Comparison of ENCODE assay signal across 21 cellular contexts in genomic region chr11:10619281-10619680, GRCh38. TPM values are rescaled to one million over a fixed set of nuclear protein-coding genes. Genes with fewer than 3 reads are reported as not detected.
DNase-seq lines count a peak whose midpoint lies in the region; ATAC-seq and TF ChIP-seq lines count a peak whose summit lies in the region.
"Had no signal": no experiment of that assay in that cellular context is flagged by ENCODE, and none has a peak within 500 bp of the region (broad histone marks: within the 10 kb centered on the region; RNA-seq: fewer than 3 reads in every experiment).

No MANE protein-coding gene starts in this region.

- DNase-seq in EH (ENCODE audit: low read depth), result peak; percentile 74
- no peak for DNase-seq in coronary artery (ENCODE audit: low spot score)
- no peak for DNase-seq in thoracic aorta (ENCODE audit: low spot score)
- DNase-seq in OCI-M1 (lab: John Stamatoyannopoulos, UW), result no peak
- no peak for DNase-seq in NCI-H446 (lab: John Stamatoyannopoulos, UW)
- DNase-seq in endodermal cell, result no peak
- DNase-seq in MG63, result no peak
- DNase-seq: CD8-positive, alpha-beta T cell; DMS53; NCI-H1105 treated with DMSO at 0.1 percent for 48 hours; NCI-H1694 treated with DMSO at 0.1 percent for 48 hours; NCI-H2107; NCI-H510A treated with DMSO at 0.1 percent for 48 hours; NCI-H774; SHP77 treated with DMSO at 0.1 percent for 48 hours had no signal

- H3K4me1 Mint-ChIP-seq in endodermal cell, result peaks cover 5% of the 10 kb centered on the region

- H3K4me3 Mint-ChIP-seq in endodermal cell, result no peak overlapping the region
- H3K4me3 Mint-ChIP-seq: CD8-positive, alpha-beta T cell had no signal

- H3K9me3 Mint-ChIP-seq in endodermal cell, result peaks cover 7% of the 10 kb centered on the region
- H3K9me3 Mint-ChIP-seq: CD8-positive, alpha-beta T cell had no signal

- peak; percentile 17 for ATAC-seq in thoracic aorta (ENCODE audit: insufficient number of reproducible peaks, low FRiP score, low read depth)
- ATAC-seq: CD8-positive, alpha-beta T cell; K562 had no signal

- H3K4me3 ChIP-seq in coronary artery (no peak overlapping the region), muscle layer of duodenum (ENCODE audit: low read depth in 1 of 2, low read length in 2 of 2) (no peak overlapping the region), thoracic aorta (no peak overlapping the region), endodermal cell (ENCODE audit: low read length) (no peak overlapping the region), MG63 (no peak overlapping the region)
- H3K4me3 ChIP-seq: BLaER1, K562 had no signal

- no peak overlapping the region for H3K9ac ChIP-seq in endodermal cell (ENCODE audit: extremely low read depth, low read length, poor library complexity, severe bottlenecking)
- H3K9ac ChIP-seq: BLaER1 had no signal

- no peaks in the 10 kb centered on the region for H3K36me3 Mint-ChIP-seq in endodermal cell (ENCODE audit: low read depth)
- H3K36me3 Mint-ChIP-seq: CD8-positive, alpha-beta T cell had no signal

- no peak overlapping the region for H3K27ac Mint-ChIP-seq in endodermal cell
- H3K27ac Mint-ChIP-seq: CD8-positive, alpha-beta T cell had no signal

- H3K9me3 ChIP-seq in muscle layer of duodenum (ENCODE audit: control insufficient read depth in 1 of 2, low read length in 2 of 2) (no peaks in the 10 kb centered on the region), thoracic aorta (no peaks in the 10 kb centered on the region), endodermal cell (ENCODE audit: control insufficient read depth, low read length) (no peaks in the 10 kb centered on the region), MG63 (peaks cover 1% of the 10 kb centered on the region; the same call in 1 of the 2 replicates)

- H3K27ac ChIP-seq in coronary artery (peak overlapping the region; percentile 90 to 95), muscle layer of duodenum (ENCODE audit: low read length) (peak overlapping the region; percentile 64), thoracic aorta (peak overlapping the region; percentile 94 to 95), endodermal cell (ENCODE audit: low read depth, low read length) (no peak overlapping the region)
- H3K27ac ChIP-seq: BLaER1 had no signal

- 96% methylated on average over 2 of the region's 2 CpGs; no CpG with 5 or more reads in 1 of the 2 experiments for WGBS in endodermal cell (ENCODE audit: insufficient coverage in 1 of 2, insufficient read length in 1 of 2), 2 experiments

- H3K4me1 ChIP-seq in muscle layer of duodenum (ENCODE audit: control insufficient read depth in 1 of 2, insufficient read depth in 2 of 2, low read length in 2 of 2) (peaks cover 0 to 4% of the 10 kb centered on the region in 2 donors), thoracic aorta (ENCODE audit: control insufficient read depth in 1 of 2, low read depth in 2 of 2) (peaks cover 48 to 75% of the 10 kb centered on the region in 2 donors), endodermal cell (ENCODE audit: control insufficient read depth, insufficient read depth, low read length) (no peaks in the 10 kb centered on the region)

- H3K36me3 ChIP-seq in muscle layer of duodenum (ENCODE audit: control insufficient read depth in 1 of 2, insufficient read depth in 2 of 2, low read length in 2 of 2) (peaks cover 0 to 3% of the 10 kb centered on the region in 2 donors), thoracic aorta (peaks cover 21% of the 10 kb centered on the region), endodermal cell (ENCODE audit: control insufficient read depth, insufficient read depth, low read length) (no peaks in the 10 kb centered on the region), MG63 (no peaks in the 10 kb centered on the region)
- H3K36me3 ChIP-seq: BLaER1 had no signal

- no peak for TF ChIP-seq CTCF in coronary artery (IDR thresholded peaks at IDR 0.05)
- TF ChIP-seq CTCF in thoracic aorta (IDR thresholded peaks at IDR 0.05), result no peak
- no peak for TF ChIP-seq CTCF in endodermal cell (conservative IDR thresholded peaks at IDR 0.05)

- H3K27me3 Mint-ChIP-seq in endodermal cell (ENCODE audit: insufficient read depth), result no peaks in the 10 kb centered on the region

- H3K27me3 ChIP-seq in muscle layer of duodenum (ENCODE audit: low read depth, low read length), result no peaks in the 10 kb centered on the region
- H3K27me3 ChIP-seq in thoracic aorta (replicated peaks; ENCODE audit: insufficient read depth), result no peaks in the 10 kb centered on the region
- H3K27me3 ChIP-seq in endodermal cell (ENCODE audit: control insufficient read depth, insufficient read depth, low read length, poor library complexity, severe bottlenecking), result no peaks in the 10 kb centered on the region
- no peaks in the 10 kb centered on the region for H3K27me3 ChIP-seq in MG63
- H3K27me3 ChIP-seq: BLaER1 had no signal

RNA-seq across cellular contexts. Expression of gene LYVE1, which starts 50.8 kb away (rescaled TPM):
- total RNA-seq in thoracic aorta, result 100 to 1,000 TPM in 1 of 2 donors, 10 to 100 TPM in 1; 81.5 to 121 TPM
- not detected for total RNA-seq in endodermal cell
- polyA plus RNA-seq in endodermal cell (2013, experiment 1 of 2), result not detected
- polyA plus RNA-seq in endodermal cell (2013, experiment 2 of 2), result not detected
- total RNA-seq in MG63 (2014; rRNA removed; shearing (Covaris generic); ENCODE audit: low replicate concordance), result not detected in 2 replicates
- total RNA-seq: A172; CD8-positive, alpha-beta T cell; OCI-LY7 had no signal
- polyA plus RNA-seq: H1 had no signal

Comparison
In these comparisons a context has a peak if more than half of its experiments do, and no peak if none do; other contexts are left out.
1. RNA of gene LYVE1, which starts 50.8 kb away (total RNA-seq): 81.5 to 121 TPM in thoracic aorta; not detected in endodermal cell and not detected in MG63; every median in the first group is over 10 times any median in the second.